ENCODE assay signal across 8 cellular contexts in genomic region chr21:44868707-44869106, GRCh38. TPM values are rescaled to one million over a fixed set of nuclear protein-coding genes. Genes with fewer than 3 reads are reported as not detected.
A peak's percentile ranks its signal among the peaks of the same experiment; 100 is the strongest.
DNase-seq lines count a peak whose midpoint lies in the region; ATAC-seq and TF ChIP-seq lines count a peak whose summit lies in the region.

No MANE protein-coding gene starts in this region.

- peaks cover 79% of the 10 kb centered on the region for H3K4me1 Mint-ChIP-seq in HFFc6 (ENCODE audit: low read depth)

- TF ChIP-seq CTCF in HFFc6 (IDR thresholded peaks at IDR 0.05) = no peak

- intact Hi-C loops in right cardiac atrium (cut with DNase I) = no loop called here

- no peak for DNase-seq in HFFc6
- DNase-seq in activated T-cell treated with anti-CD3 and anti-CD28 coated beads, Interleukin-2, amount 50 U/mL, for 48 hours = peak; percentile 52
- peak in 1 of 3 donors; percentile 35 for DNase-seq in right cardiac atrium
- DNase-seq in SHP77 (lab: John Stamatoyannopoulos, UW) = no peak
- no peak for DNase-seq in SW480 (ENCODE audit: low spot score)

- H3K27me3 Mint-ChIP-seq in HFFc6 (ENCODE audit: insufficient read depth) = no peaks in the 10 kb centered on the region; the same call in 1 of the 2 replicates

- WGBS in right cardiac atrium = 90% methylated on average over 7 of the region's 7 CpGs

- H3K36me3 Mint-ChIP-seq in HFFc6 (ENCODE audit: low read depth) = peaks cover 19% of the 10 kb centered on the region

- H3K9me3 ChIP-seq in right cardiac atrium (ENCODE audit: control insufficient read depth, low read length) = no peaks in the 10 kb centered on the region

- H3K4me1 ChIP-seq in right cardiac atrium (ENCODE audit: control insufficient read depth, insufficient read depth, low read length) = peaks cover 25% of the 10 kb centered on the region

- H3K9me3 Mint-ChIP-seq in HFFc6 = no peaks in the 10 kb centered on the region

- ATAC-seq in right cardiac atrium (no peak), GM18517 (IDR thresholded peaks at IDR 0.05; ENCODE audit: unreplicated experiment) (no peak), GM18907 (IDR thresholded peaks at IDR 0.05; ENCODE audit: unreplicated experiment) (no peak)

- peak overlapping the region; percentile 61 for H3K4me3 Mint-ChIP-seq in HFFc6

- peak overlapping the region; percentile 93 for H3K27ac Mint-ChIP-seq in HFFc6

- H3K4me3 ChIP-seq in right cardiac atrium (ENCODE audit: low read length) (no peak overlapping the region), skin epidermis (no peak overlapping the region)

- H3K27me3 ChIP-seq in right cardiac atrium (ENCODE audit: control insufficient read depth, insufficient read depth) = no peaks in the 10 kb centered on the region

- H3K27ac ChIP-seq in right cardiac atrium (ENCODE audit: low read length) (peak overlapping the region; percentile 37), skin epidermis (peak overlapping the region in 14 of 21 experiments; percentile 10 to 94 (median 44))

RNA-seq across cellular contexts. Expression of gene PTTG1IP, which starts 4.8 kb away (rescaled TPM):
- 100 to 1,000 TPM; 241 to 290 (median 277) TPM for total RNA-seq in HFFc6 (2021; fragmentation: NEBNext Ultra II Directional; extraction: Animal tissue kit (Norgen Biotek cat#: 25700))
- total RNA-seq in right cardiac atrium = 100 to 1,000 TPM; 192 to 206 (median 197) TPM
- 172 TPM for polyA plus RNA-seq in right cardiac atrium

RNA-seq across cellular contexts. Expression of gene SUMO3, which starts 50.8 kb away (rescaled TPM):
- total RNA-seq in HFFc6 (2021; fragmentation: NEBNext Ultra II Directional; extraction: Animal tissue kit (Norgen Biotek cat#: 25700)) = 100 to 1,000 TPM; 116 to 160 (median 147) TPM
- total RNA-seq in right cardiac atrium = 10 to 100 TPM; 74.4 to 87.8 (median 84.1) TPM
- polyA plus RNA-seq in right cardiac atrium = 53.3 TPM

RNA-seq across cellular contexts. Expression of gene ITGB2, which starts 52.0 kb away (rescaled TPM):
- total RNA-seq in HFFc6 (2021; fragmentation: NEBNext Ultra II Directional; extraction: Animal tissue kit (Norgen Biotek cat#: 25700)) = under 1 TPM in 3 of 6 experiments, not detected in 3; 0.19 to 0.45 (median 0.33) TPM
- total RNA-seq in right cardiac atrium = 10 to 100 TPM; 19.1 to 46.5 (median 33.7) TPM
- polyA plus RNA-seq in right cardiac atrium = 11.9 TPM

Comparison
In these comparisons a context has a peak if more than half of its experiments do, and no peak if none do; other contexts are left out.
1. DNase-seq: peak in activated T-cell treated with anti-CD3 and anti-CD28 coated beads, Interleukin-2, amount 50 U/mL, for 48 hours (2 of 2); none in HFFc6 (single experiment), SHP77 (0 of 2) and SW480 (single experiment).
2. RNA of gene ITGB2, which starts 52.0 kb away (total RNA-seq): 19.1 to 46.5 TPM in right cardiac atrium; 0.19 to 0.45 TPM in HFFc6; every median in the first group is over 10 times any median in the second.